Comparison of ENCODE assay signal across 8 cellular contexts in the genomic region with DNA sequence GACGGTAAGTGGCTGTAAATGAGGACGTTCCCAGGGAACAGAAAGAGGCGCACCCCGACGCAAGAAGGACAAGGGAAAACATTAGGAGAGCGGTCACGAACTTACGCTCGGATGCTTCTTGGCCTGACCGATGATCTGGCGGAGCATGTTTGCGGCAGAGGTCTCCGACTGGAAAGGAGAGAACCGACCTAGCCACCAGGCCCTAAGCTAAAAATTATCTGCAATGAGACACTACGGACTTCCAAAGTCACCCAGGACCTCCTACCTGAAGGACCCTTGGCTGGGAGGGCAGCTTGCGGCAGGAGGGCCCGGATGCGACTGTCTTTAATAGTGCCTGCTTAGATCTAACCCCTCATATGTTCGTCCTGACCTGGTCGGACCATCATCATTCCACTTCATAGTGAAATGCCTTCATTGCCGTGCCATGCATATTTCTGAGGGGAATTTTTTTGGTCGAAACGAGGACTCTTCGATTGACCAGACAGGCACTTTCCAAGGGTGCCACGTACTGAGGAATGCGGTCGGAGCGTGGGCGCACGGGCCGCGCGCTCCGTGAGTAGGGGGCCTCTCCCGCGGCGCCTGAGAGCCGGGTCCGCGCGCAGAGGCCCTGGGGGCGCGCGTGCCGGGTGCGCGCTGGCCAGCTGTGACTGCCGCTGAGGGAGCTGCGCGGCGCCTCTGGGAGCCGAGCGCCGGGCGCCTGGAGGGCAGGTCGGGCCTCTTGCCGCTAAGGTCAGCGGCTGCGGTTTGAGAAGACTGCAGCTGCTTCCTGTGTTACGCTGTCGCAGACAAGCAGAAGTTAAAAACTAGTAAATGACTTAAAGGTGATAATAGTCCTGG. TPM values are rescaled to one million over a fixed set of nuclear protein-coding genes. Genes with fewer than 3 reads are reported as not detected.
A peak's percentile ranks its signal among the peaks of the same experiment; 100 is the strongest.
DNase-seq lines count a peak whose midpoint lies in the region; ATAC-seq and TF ChIP-seq lines count a peak whose summit lies in the region.

No MANE protein-coding gene starts in this region.

- TF ChIP-seq EP300 in Ishikawa (IDR thresholded peaks at IDR 0.05; ENCODE audit: borderline replicate concordance) (no peak), esophagus muscularis mucosa (IDR thresholded peaks at IDR 0.05) (no peak)

- ATAC-seq in GM21619 (IDR thresholded peaks at IDR 0.05; ENCODE audit: unreplicated experiment) = peak; percentile 88

- TF ChIP-seq RAD21 in Ishikawa (IDR thresholded peaks at IDR 0.05; ENCODE audit: low read depth) = no peak

- DNase-seq in DMS53 (lab: John Stamatoyannopoulos, UW) (peak; percentile 98), OCI-M1 (lab: John Stamatoyannopoulos, UW) (peak; percentile 92), esophagus muscularis mucosa (ENCODE audit: extremely low spot score) (peak; percentile 97)
- DNase-seq in activated T-cell treated with anti-CD3 and anti-CD28 coated beads, Interleukin-2, amount 50 U/mL, for 1 hour = peak; percentile 88
- peak; percentile 66 to 73 for DNase-seq in stimulated activated CD8-positive, alpha-beta memory T cell treated with anti-CD3 and anti-CD28 coated beads, Interleukin-7, amount 100 ng/mL, for 1 hour (ENCODE audit: low read depth in 2 of 2)

- WGBS in esophagus muscularis mucosa = 0% methylated on average over 29 of the region's 61 CpGs

- H3K4me3 ChIP-seq in esophagus muscularis mucosa (peak overlapping the region; percentile 55 to 83 (median 72)), muscle layer of colon (ENCODE audit: low read depth in 1 of 2, low read length in 2 of 2) (peak overlapping the region; percentile 84 to 88)

- H3K27me3 ChIP-seq in esophagus muscularis mucosa (no peaks in the 10 kb centered on the region), muscle layer of colon (ENCODE audit: control insufficient read depth in 1 of 2, insufficient read depth in 2 of 2, low read length in 2 of 2) (no peaks in the 10 kb centered on the region)

- H3K36me3 ChIP-seq in esophagus muscularis mucosa = peaks cover 0 to 30% (median 20%) of the 10 kb centered on the region in 4 donors
- H3K36me3 ChIP-seq in muscle layer of colon (ENCODE audit: insufficient read depth, low read length) = peaks cover 24% of the 10 kb centered on the region

- H3K27ac ChIP-seq in esophagus muscularis mucosa (replicated peaks in 1 of 4) (peak overlapping the region; percentile 87 to 92 (median 91)), muscle layer of colon (ENCODE audit: low read depth, low read length) (peak overlapping the region; percentile 91)

- intact Hi-C loops in esophagus muscularis mucosa (cut with DNase I) = loop anchor here (2.0 kb wide), 1 partner anchor 33 kb away; a partner anchor contains a TSS

- no peak for TF ChIP-seq CTCF in esophagus muscularis mucosa (IDR thresholded peaks at IDR 0.05)

- TF ChIP-seq POLR2A in esophagus muscularis mucosa (IDR thresholded peaks at IDR 0.05; ENCODE audit: low read depth) = peak; percentile 52

- H3K9ac ChIP-seq in muscle layer of colon (ENCODE audit: low read length) = peak overlapping the region; percentile 92

- H3K4me1 ChIP-seq in esophagus muscularis mucosa = peaks cover 32 to 51% (median 48%) of the 10 kb centered on the region in 4 donors
- peaks cover 37% of the 10 kb centered on the region for H3K4me1 ChIP-seq in muscle layer of colon (ENCODE audit: insufficient read depth, low read length)

- no peaks in the 10 kb centered on the region for H3K9me3 ChIP-seq in esophagus muscularis mucosa
- no peaks in the 10 kb centered on the region for H3K9me3 ChIP-seq in muscle layer of colon (ENCODE audit: low read length)

TF ChIP-seq in Ishikawa, 13 proteins besides CTCF, POLR2A, EP300 and RAD21:
- TF ChIP-seq ZBTB7A (IDR thresholded peaks at IDR 0.05; ENCODE audit: low read depth) (peak; percentile 61; the same call in 1 of the 2 replicates), YY1 (IDR thresholded peaks at IDR 0.05; ENCODE audit: low read depth) (no peak), TEAD4 (IDR thresholded peaks at IDR 0.05) (peak; percentile 89), CEBPB (IDR thresholded peaks at IDR 0.05) (no peak), TAF1 (IDR thresholded peaks at IDR 0.05; ENCODE audit: low read depth) (peak; percentile 67; the same call in 1 of the 2 replicates), CREB1 (IDR thresholded peaks at IDR 0.05; ENCODE audit: low read depth) (no peak), FOXM1 (IDR thresholded peaks at IDR 0.05; ENCODE audit: borderline replicate concordance, low read depth) (no peak), TCF12 (IDR thresholded peaks at IDR 0.05; ENCODE audit: low read depth) (0 out of 2 replicates have a peak, but pooled peaks have one; percentile 38), EGR1 (IDR thresholded peaks at IDR 0.05) (peak; percentile 98), NFIC (IDR thresholded peaks at IDR 0.05) (no peak; the same call in 1 of the 2 replicates)
- TF ChIP-seq, protein P1, sequence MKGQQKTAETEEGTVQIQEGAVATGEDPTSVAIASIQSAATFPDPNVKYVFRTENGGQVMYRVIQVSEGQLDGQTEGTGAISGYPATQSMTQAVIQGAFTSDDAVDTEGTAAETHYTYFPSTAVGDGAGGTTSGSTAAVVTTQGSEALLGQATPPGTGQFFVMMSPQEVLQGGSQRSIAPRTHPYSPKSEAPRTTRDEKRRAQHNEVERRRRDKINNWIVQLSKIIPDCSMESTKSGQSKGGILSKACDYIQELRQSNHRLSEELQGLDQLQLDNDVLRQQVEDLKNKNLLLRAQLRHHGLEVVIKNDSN (IDR thresholded peaks at IDR 0.05) = no peak
- TF ChIP-seq, protein P2, sequence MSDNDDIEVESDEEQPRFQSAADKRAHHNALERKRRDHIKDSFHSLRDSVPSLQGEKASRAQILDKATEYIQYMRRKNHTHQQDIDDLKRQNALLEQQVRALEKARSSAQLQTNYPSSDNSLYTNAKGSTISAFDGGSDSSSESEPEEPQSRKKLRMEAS (IDR thresholded peaks at IDR 0.05) = peak; percentile 50
- TF ChIP-seq, protein P3, sequence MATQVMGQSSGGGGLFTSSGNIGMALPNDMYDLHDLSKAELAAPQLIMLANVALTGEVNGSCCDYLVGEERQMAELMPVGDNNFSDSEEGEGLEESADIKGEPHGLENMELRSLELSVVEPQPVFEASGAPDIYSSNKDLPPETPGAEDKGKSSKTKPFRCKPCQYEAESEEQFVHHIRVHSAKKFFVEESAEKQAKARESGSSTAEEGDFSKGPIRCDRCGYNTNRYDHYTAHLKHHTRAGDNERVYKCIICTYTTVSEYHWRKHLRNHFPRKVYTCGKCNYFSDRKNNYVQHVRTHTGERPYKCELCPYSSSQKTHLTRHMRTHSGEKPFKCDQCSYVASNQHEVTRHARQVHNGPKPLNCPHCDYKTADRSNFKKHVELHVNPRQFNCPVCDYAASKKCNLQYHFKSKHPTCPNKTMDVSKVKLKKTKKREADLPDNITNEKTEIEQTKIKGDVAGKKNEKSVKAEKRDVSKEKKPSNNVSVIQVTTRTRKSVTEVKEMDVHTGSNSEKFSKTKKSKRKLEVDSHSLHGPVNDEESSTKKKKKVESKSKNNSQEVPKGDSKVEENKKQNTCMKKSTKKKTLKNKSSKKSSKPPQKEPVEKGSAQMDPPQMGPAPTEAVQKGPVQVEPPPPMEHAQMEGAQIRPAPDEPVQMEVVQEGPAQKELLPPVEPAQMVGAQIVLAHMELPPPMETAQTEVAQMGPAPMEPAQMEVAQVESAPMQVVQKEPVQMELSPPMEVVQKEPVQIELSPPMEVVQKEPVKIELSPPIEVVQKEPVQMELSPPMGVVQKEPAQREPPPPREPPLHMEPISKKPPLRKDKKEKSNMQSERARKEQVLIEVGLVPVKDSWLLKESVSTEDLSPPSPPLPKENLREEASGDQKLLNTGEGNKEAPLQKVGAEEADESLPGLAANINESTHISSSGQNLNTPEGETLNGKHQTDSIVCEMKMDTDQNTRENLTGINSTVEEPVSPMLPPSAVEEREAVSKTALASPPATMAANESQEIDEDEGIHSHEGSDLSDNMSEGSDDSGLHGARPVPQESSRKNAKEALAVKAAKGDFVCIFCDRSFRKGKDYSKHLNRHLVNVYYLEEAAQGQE (IDR thresholded peaks at IDR 0.05; ENCODE audit: low read depth) = no peak

RNA-seq across cellular contexts. Expression of a gene that starts 33.5 kb away (rescaled TPM):
- 10 to 100 TPM; 23.0 to 50.7 (median 29.1) TPM for total RNA-seq in esophagus muscularis mucosa

Comparison
In these comparisons a context has a peak if more than half of its experiments do, and no peak if none do; other contexts are left out.
1. Peak in every context shown above with its lines: DNase-seq, ATAC-seq, H3K4me3 ChIP-seq and H3K27ac ChIP-seq.